8 cellular contexts compared by ENCODE assay signal in the genomic region with DNA sequence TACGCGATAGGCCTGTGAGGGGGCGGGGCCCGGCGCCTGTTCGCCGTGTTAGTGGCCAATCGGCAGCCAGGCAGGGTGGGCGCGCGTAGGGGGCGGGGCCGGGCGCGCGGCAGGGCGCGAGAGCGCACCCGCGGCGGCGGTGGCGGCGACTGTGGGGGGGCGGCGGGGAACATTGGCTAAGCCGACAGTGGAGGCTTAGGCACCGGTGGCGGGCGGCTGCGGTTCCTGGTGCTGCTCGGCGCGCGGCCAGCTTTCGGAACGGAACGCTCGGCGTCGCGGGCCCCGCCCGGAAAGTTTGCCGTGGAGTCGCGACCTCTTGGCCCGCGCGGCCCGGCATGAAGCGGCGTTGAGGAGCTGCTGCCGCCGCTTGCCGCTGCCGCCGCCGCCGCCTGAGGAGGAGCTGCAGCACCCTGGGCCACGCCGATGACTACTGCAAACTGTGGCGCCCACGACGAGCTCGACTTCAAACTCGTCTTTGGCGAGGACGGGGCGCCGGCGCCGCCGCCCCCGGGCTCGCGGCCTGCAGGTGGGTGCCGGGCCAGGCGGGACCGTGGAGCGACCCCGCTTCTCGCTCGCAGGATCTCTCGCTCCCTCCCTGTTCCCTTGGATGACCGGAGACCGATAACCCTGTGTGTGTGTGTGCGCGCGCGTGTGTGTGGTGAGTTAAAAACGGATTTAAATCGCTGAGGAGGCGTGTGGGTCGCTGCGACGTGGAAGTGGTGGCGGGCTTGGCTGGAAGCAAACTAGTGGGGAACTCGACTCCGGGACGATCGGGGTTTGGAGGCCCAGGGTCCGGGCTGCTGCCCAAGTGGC. TPM values are rescaled to one million over a fixed set of nuclear protein-coding genes. Genes with fewer than 3 reads are reported as not detected.
A peak's percentile ranks its signal among the peaks of the same experiment; 100 is the strongest.
DNase-seq lines count a peak whose midpoint lies in the region; ATAC-seq and TF ChIP-seq lines count a peak whose summit lies in the region.

A gene (plus strand): TSS at position 112 of the 813 bp plus-strand sequence. CDS start 312 bp downstream, at position 424.

- H4K20me1 ChIP-seq in Loucy (ENCODE audit: insufficient read depth, low read length, poor library complexity, severe bottlenecking) = peaks cover 50% of the 10 kb centered on the region

- H3K9me2 ChIP-seq in Loucy (replicated peaks; ENCODE audit: low read depth, low read length) = no peaks in the 10 kb centered on the region

- in situ Hi-C loops in transverse colon (cut with MboI; ENCODE audit: low pct_ligation_motif_present in 1 of 4, low pct_unique_long_range_greater_than_20kb in 1 of 4, low sequenced_read_pairs in 3 of 4) = loop anchor here in 1 of 4 donors (25.0 kb wide), 1 partner anchor 152 kb away; a partner anchor contains a TSS

- peaks cover 60% of the 10 kb centered on the region for H3K4me1 ChIP-seq in Loucy (ENCODE audit: insufficient read depth, low read length, poor library complexity, severe bottlenecking)
- peaks cover 20% of the 10 kb centered on the region for H3K4me1 ChIP-seq in cardiac muscle cell (ENCODE audit: low read depth)
- H3K4me1 ChIP-seq in transverse colon = peaks cover 19 to 72% (median 41%) of the 10 kb centered on the region in 4 donors

- peak within 1 kb of the TSS; percentile 88 for H3K4me3 ChIP-seq in Loucy (ENCODE audit: low read length, poor library complexity, severe bottlenecking)
- H3K4me3 ChIP-seq in cardiac muscle cell = peak within 1 kb of the TSS; percentile 81
- H3K4me3 ChIP-seq in transverse colon = peak within 1 kb of the TSS; percentile 76 to 96 (median 83)

- H3K27ac Mint-ChIP-seq in activated naive CD8-positive, alpha-beta T cell treated with anti-CD3 and anti-CD28 coated beads, Interleukin-2, amount 50 U/mL, for 24 hours = peak within 1 kb of the TSS; percentile 96

- intact Hi-C loops in posterior cingulate gyrus (cut with DNase I) = loop anchor here (10.0 kb wide), 1 partner anchor 229 kb away; a partner anchor contains a TSS
- intact Hi-C loops in transverse colon (cut with DNase I; ENCODE audit: low total_unique reads) = loop anchor here (10.0 kb wide), 1 partner anchor 149 kb away; a partner anchor contains a TSS

- WGBS in transverse colon (ENCODE audit: low coverage in 1 of 2), 2 donors = 0% methylated on average over 38 of the region's 104 CpGs; no CpG with 5 or more reads in 1 of the 2 donors

- peaks cover 69% of the 10 kb centered on the region for H3K4me1 Mint-ChIP-seq in activated naive CD8-positive, alpha-beta T cell treated with anti-CD3 and anti-CD28 coated beads, Interleukin-2, amount 50 U/mL, for 24 hours

- TF ChIP-seq EP300 in transverse colon (IDR thresholded peaks at IDR 0.05; ENCODE audit: low read depth) = no peak

- peak within 1 kb of the TSS; percentile 85 for H3K4me2 ChIP-seq in Loucy (ENCODE audit: low read depth, low read length, poor library complexity, severe bottlenecking)

- H3K9me3 ChIP-seq in Loucy (ENCODE audit: insufficient read depth, low read depth, low read length) (no peaks in the 10 kb centered on the region), cardiac muscle cell (ENCODE audit: low read depth) (no peaks in the 10 kb centered on the region), transverse colon (no peaks in the 10 kb centered on the region)

- peak within 1 kb of the TSS; percentile 68 for H2AFZ ChIP-seq in Loucy (ENCODE audit: low read length)

- H3F3A ChIP-seq in Loucy (ENCODE audit: low read depth) = peaks cover 5% of the 10 kb centered on the region; the same call in 1 of the 2 replicates

- DNase-seq in GM04504 (ENCODE audit: low read depth) = peak; percentile 90
- DNase-seq in H4 (ENCODE audit: low spot score) = peak; percentile 93
- peak; percentile 82 to 94 for DNase-seq in SW 1271 (lab: John Stamatoyannopoulos, UW)
- DNase-seq in activated naive CD8-positive, alpha-beta T cell treated with anti-CD3 and anti-CD28 coated beads, Interleukin-2, amount 50 U/mL, for 24 hours = peak; percentile 99
- peak; percentile 97 to 98 for DNase-seq in cardiac muscle cell (ENCODE audit: low read depth in 1 of 2, low spot score in 1 of 2)
- DNase-seq in posterior cingulate gyrus = peak; percentile 94 to 99 (median 98)
- peak; percentile 99 for DNase-seq in transverse colon

- peak; percentile 58 for TF ChIP-seq POLR2A in transverse colon (IDR thresholded peaks at IDR 0.05)

- no peaks in the 10 kb centered on the region for H3K9me3 Mint-ChIP-seq in activated naive CD8-positive, alpha-beta T cell treated with anti-CD3 and anti-CD28 coated beads, Interleukin-2, amount 50 U/mL, for 24 hours

- peak; percentile 64 for ATAC-seq in activated naive CD8-positive, alpha-beta T cell treated with anti-CD3 and anti-CD28 coated beads, Interleukin-2, amount 50 U/mL, for 24 hours

- peak within 1 kb of the TSS; percentile 94 for H3K4me3 Mint-ChIP-seq in activated naive CD8-positive, alpha-beta T cell treated with anti-CD3 and anti-CD28 coated beads, Interleukin-2, amount 50 U/mL, for 24 hours

- TF ChIP-seq CTCF in Loucy (conservative IDR thresholded peaks at IDR 0.05; ENCODE audit: low read length) (no peak), cardiac muscle cell (IDR thresholded peaks at IDR 0.05; ENCODE audit: low read depth, low read length) (no peak), transverse colon (IDR thresholded peaks at IDR 0.05) (peak in 1 of 5 experiments; percentile 13)

- peak within 1 kb of the TSS; percentile 88 for H3K27ac ChIP-seq in cardiac muscle cell
- peak within 1 kb of the TSS; percentile 98 to 100 (median 99) for H3K27ac ChIP-seq in transverse colon

- H3K36me3 ChIP-seq in Loucy (ENCODE audit: insufficient read depth, low read length) (no peaks in the 10 kb centered on the region), cardiac muscle cell (no peaks in the 10 kb centered on the region), transverse colon (no peaks in the 10 kb centered on the region)

- H3K9ac ChIP-seq in Loucy (ENCODE audit: low read depth, low read length, poor library complexity, severe bottlenecking) = peak within 1 kb of the TSS; percentile 99

- H3K27me3 Mint-ChIP-seq in activated naive CD8-positive, alpha-beta T cell treated with anti-CD3 and anti-CD28 coated beads, Interleukin-2, amount 50 U/mL, for 24 hours = no peaks in the 10 kb centered on the region

- no peaks in the 10 kb centered on the region for H3K27me3 ChIP-seq in Loucy (ENCODE audit: insufficient read depth, low read length, poor library complexity, severe bottlenecking)
- no peaks in the 10 kb centered on the region for H3K27me3 ChIP-seq in cardiac muscle cell
- H3K27me3 ChIP-seq in transverse colon = no peaks in the 10 kb centered on the region

- H3K36me3 Mint-ChIP-seq in activated naive CD8-positive, alpha-beta T cell treated with anti-CD3 and anti-CD28 coated beads, Interleukin-2, amount 50 U/mL, for 24 hours (ENCODE audit: low read depth) = peaks cover 7% of the 10 kb centered on the region

- peaks cover 79% of the 10 kb centered on the region for H3K79me2 ChIP-seq in Loucy (ENCODE audit: insufficient read depth, low read length)

RNA-seq across cellular contexts. Expression of the gene that starts here (rescaled TPM):
- total RNA-seq in H4 (2014; rRNA removed; shearing (Covaris generic)) = 22.3 and 24.9 TPM in 2 replicates
- total RNA-seq in cardiac muscle cell = 21.8 and 26.2 TPM in 2 replicates
- 13.6 and 16.1 TPM in 2 replicates for polyA plus RNA-seq in cardiac muscle cell
- total RNA-seq in transverse colon = 100 to 1,000 TPM in 1 of 4 donors, 10 to 100 TPM in 3; 27.5 to 107 (median 41.6) TPM

Comparison
In these comparisons a context has a peak if more than half of its experiments do, and no peak if none do; other contexts are left out.
1. Peak in every context shown above with its lines: DNase-seq, ATAC-seq, H3K4me3 ChIP-seq and H3K27ac ChIP-seq.